Comparison of ENCODE assay signal across 10 cellular contexts in genomic region chr13:80337706-80338105, GRCh38. TPM values are rescaled to one million over a fixed set of nuclear protein-coding genes. Genes with fewer than 3 reads are reported as not detected.
DNase-seq lines count a peak whose midpoint lies in the region; ATAC-seq, FAIRE-seq and TF ChIP-seq lines count a peak whose summit lies in the region.
"Had no signal": no experiment of that assay in that cellular context is flagged by ENCODE, and none has a peak within 500 bp of the region (broad histone marks: within the 10 kb centered on the region; RNA-seq: fewer than 3 reads in every experiment).

No MANE protein-coding gene starts in this region.

- H3K4me1 ChIP-seq in heart right ventricle (peaks cover 0 to 47% (median 42%) of the 10 kb centered on the region in 9 donors), endothelial cell of umbilical vein (ENCODE audit: control insufficient read depth, extremely low read depth, insufficient read depth, low read length) (peaks cover 40% of the 10 kb centered on the region), mucosa of stomach (ENCODE audit: control insufficient read depth, insufficient read depth, low read length) (peaks cover 13% of the 10 kb centered on the region), aorta (ENCODE audit: control insufficient read depth in 1 of 2, insufficient read depth in 2 of 2, low read length in 2 of 2) (no peaks in the 10 kb centered on the region)

- H3K36me3 ChIP-seq in heart right ventricle (peaks cover 0 to 50% (median 7%) of the 10 kb centered on the region in 9 donors), endothelial cell of umbilical vein (ENCODE audit: control insufficient read depth in 2 of 2, extremely low read depth in 1 of 2, insufficient read depth in 2 of 2, low read length in 2 of 2) (peaks cover 6 to 9% of the 10 kb centered on the region in 2 experiments), mucosa of stomach (ENCODE audit: control insufficient read depth, insufficient read depth, low read length) (peaks cover 7% of the 10 kb centered on the region), aorta (ENCODE audit: control insufficient read depth in 1 of 2, insufficient read depth in 2 of 2, low read length in 1 of 2) (no peaks in the 10 kb centered on the region)

- peaks cover 70% of the 10 kb centered on the region for H3K79me2 ChIP-seq in endothelial cell of umbilical vein (ENCODE audit: control insufficient read depth, insufficient read depth, low read length)

- H3K9me1 ChIP-seq in endothelial cell of umbilical vein (replicated peaks; ENCODE audit: control insufficient read depth, extremely low read depth, insufficient read depth, low read length), result no peaks in the 10 kb centered on the region

- H3K27ac Mint-ChIP-seq in glutamatergic neuron (ENCODE audit: unreplicated experiment), result no peak overlapping the region

- dilution Hi-C loops in endothelial cell of umbilical vein (cut with MboI; ENCODE audit: extremely low pct_ligation_motif_present, low sequenced_read_pairs), result loop anchor here (25.0 kb wide), 1 partner anchor 300 kb away; no protein-coding TSS in a partner anchor

- no peak for TF ChIP-seq CTCF in heart right ventricle (IDR thresholded peaks at IDR 0.05)
- TF ChIP-seq CTCF in endothelial cell of umbilical vein (IDR thresholded peaks at IDR 0.05; ENCODE audit: extremely low read depth in 1 of 2, insufficient read depth in 1 of 2, low read depth in 1 of 2, low read length in 2 of 2), result no peak
- TF ChIP-seq CTCF in glutamatergic neuron (IDR thresholded peaks at IDR 0.05; ENCODE audit: partially characterized antibody, unreplicated experiment), result no peak

- CTCF ChIA-PET in endothelial cell of umbilical vein (lab: Charles Lee), result interaction anchor here (0.7 to 1.4 kb wide), 2 partner anchors 659 to 680 kb away, joined by 3 read pairs; no protein-coding TSS in a partner anchor

- DNase-seq in heart right ventricle, result no peak
- no peak for DNase-seq in cardiac septum (ENCODE audit: low spot score)
- DNase-seq in endothelial cell of umbilical vein (ENCODE audit: low read depth, low spot score), result peak; percentile 9
- DNase-seq in aorta, result no peak
- no peak for DNase-seq in globus pallidus (ENCODE audit: low spot score)
- no peak for DNase-seq in glutamatergic neuron
- no peak for DNase-seq in NCI-H2029 treated with DMSO at 0.1 percent for 48 hours (lab: John Stamatoyannopoulos, UW)
- DNase-seq: NCI-H1105 treated with DMSO at 0.1 percent for 48 hours had no signal

- peak overlapping the region; percentile 95 for H3K4me2 ChIP-seq in endothelial cell of umbilical vein (ENCODE audit: insufficient read depth, low read length)

- H3K4me3 ChIP-seq in heart right ventricle (peak overlapping the region; percentile 76 to 100 (median 86)), endothelial cell of umbilical vein (replicated peaks in 1 of 3; ENCODE audit: insufficient read depth in 1 of 3, low read depth in 1 of 3, low read length in 3 of 3) (peak overlapping the region; percentile 75 to 98 (median 98)), mucosa of stomach (ENCODE audit: low read length) (no peak overlapping the region), aorta (ENCODE audit: low read length in 2 of 2) (peak overlapping the region; percentile 46 to 86)

- FAIRE-seq in endothelial cell of umbilical vein (lab: Jason Lieb, UNC), result peak; percentile 35

- H3K9ac ChIP-seq in endothelial cell of umbilical vein (replicated peaks; ENCODE audit: extremely low read depth, insufficient read depth, low read length), result peak overlapping the region; percentile 100
- H3K9ac ChIP-seq in mucosa of stomach (ENCODE audit: low read length), result peak overlapping the region; percentile 97

- WGBS in heart right ventricle, 2 donors, result 23 to 27% methylated on average over 6 of the region's 6 CpGs
- WGBS in aorta, 2 donors, result 19 to 24% methylated on average over 6 of the region's 6 CpGs

- peaks cover 15% of the 10 kb centered on the region for H3K4me1 Mint-ChIP-seq in glutamatergic neuron (ENCODE audit: low read depth, unreplicated experiment)

- no peak for TF ChIP-seq POLR2A in endothelial cell of umbilical vein (IDR thresholded peaks at IDR 0.05; ENCODE audit: low read depth, low read length)

- H3K9me3 ChIP-seq in heart right ventricle, result no peaks in the 10 kb centered on the region
- H3K9me3 ChIP-seq in endothelial cell of umbilical vein (replicated peaks; ENCODE audit: control insufficient read depth, insufficient read depth, low read length), result no peaks in the 10 kb centered on the region
- H3K9me3 ChIP-seq in mucosa of stomach (ENCODE audit: control insufficient read depth, low read length), result no peaks in the 10 kb centered on the region
- no peaks in the 10 kb centered on the region for H3K9me3 ChIP-seq in aorta (ENCODE audit: control insufficient read depth, low read length)

- H3K36me3 Mint-ChIP-seq in glutamatergic neuron (ENCODE audit: unreplicated experiment), result no peaks in the 10 kb centered on the region

- POLR2A ChIA-PET in endothelial cell of umbilical vein (lab: Charles Lee), result interaction anchor here (1.0 kb wide), 1 partner anchor 401 kb away, joined by 3 read pairs; no protein-coding TSS in a partner anchor

- H3K27ac ChIP-seq in heart right ventricle, result peak overlapping the region; percentile 13 to 99 (median 98)
- peak overlapping the region; percentile 97 for H3K27ac ChIP-seq in endothelial cell of umbilical vein (ENCODE audit: insufficient read depth, low read depth, low read length)
- no peak overlapping the region for H3K27ac ChIP-seq in aorta (ENCODE audit: low read depth in 1 of 2, low read length in 2 of 2)

- intact Hi-C loops in heart right ventricle (cut with DNase I), result loop anchor here in 7 of 10 donors (2.0 to 10.0 kb wide), 12 partner anchors 100 to 675 kb away; no protein-coding TSS in a partner anchor
- intact Hi-C loops in cardiac septum (cut with DNase I), result loop anchor here (1.0 to 2.0 kb wide), 3 partner anchors 203 to 555 kb away; no protein-coding TSS in a partner anchor
- intact Hi-C loops in endothelial cell of umbilical vein (cut with micrococcal nuclease), result loop anchor here (1.0 kb wide), 1 partner anchor 307 kb away; no protein-coding TSS in a partner anchor
- intact Hi-C loops in aorta (cut with DNase I), result loop anchor here (5.0 to 10.0 kb wide), 3 partner anchors 205 to 403 kb away; no protein-coding TSS in a partner anchor

- BruUV-seq in endothelial cell of umbilical vein (replicated peaks; lab: Mats Ljungman, UMichigan), result no TSS peak

- H3K27me3 ChIP-seq in heart right ventricle (no peaks in the 10 kb centered on the region), endothelial cell of umbilical vein (ENCODE audit: control insufficient read depth in 2 of 2, insufficient read depth in 2 of 2, low read length in 2 of 2) (no peaks in the 10 kb centered on the region), mucosa of stomach (ENCODE audit: control insufficient read depth, insufficient read depth, low read length) (no peaks in the 10 kb centered on the region), aorta (ENCODE audit: control insufficient read depth in 1 of 2, insufficient read depth in 2 of 2, low read length in 1 of 2) (no peaks in the 10 kb centered on the region)

- peaks cover 3% of the 10 kb centered on the region for H3K9me3 Mint-ChIP-seq in glutamatergic neuron (ENCODE audit: unreplicated experiment)

- ATAC-seq in heart right ventricle, result no peak
- no peak for ATAC-seq in aorta (ENCODE audit: low FRiP score)

- peaks cover 7% of the 10 kb centered on the region for H4K20me1 ChIP-seq in endothelial cell of umbilical vein (replicated peaks; ENCODE audit: control insufficient read depth, extremely low read depth, insufficient read depth, low read length)

- no peak overlapping the region for H2AFZ ChIP-seq in endothelial cell of umbilical vein (ENCODE audit: low read depth, low read length)

- peaks cover 6% of the 10 kb centered on the region for H3K27me3 Mint-ChIP-seq in glutamatergic neuron (ENCODE audit: unreplicated experiment)

- no peak overlapping the region for H3K4me3 Mint-ChIP-seq in glutamatergic neuron (ENCODE audit: unreplicated experiment)

TF ChIP-seq in endothelial cell of umbilical vein, 7 proteins besides CTCF, POLR2A, EP300 and RAD21:
- TF ChIP-seq JUN (IDR thresholded peaks at IDR 0.05; ENCODE audit: borderline replicate concordance, insufficient read depth, insufficient read length, low read depth) (no peak), MYC (IDR thresholded peaks at IDR 0.05; ENCODE audit: low read depth, low read length) (no peak), MAX (IDR thresholded peaks at IDR 0.05; ENCODE audit: insufficient read depth, insufficient read length) (no peak), FOS (IDR thresholded peaks at IDR 0.05; ENCODE audit: borderline replicate concordance, insufficient read depth, low read length) (no peak), POLR2AphosphoS5 (IDR thresholded peaks at IDR 0.05; ENCODE audit: insufficient read depth, low read depth, low read length) (no peak), GATA2 (IDR thresholded peaks at IDR 0.05; ENCODE audit: insufficient read depth, insufficient read length, low read depth, low read length) (no peak), EZH2 (IDR thresholded peaks at IDR 0.05; ENCODE audit: borderline replicate concordance, low read depth, low read length, severe bottlenecking) (no peak)

RNA-seq across cellular contexts. Expression of gene SPRY2, which starts 3.2 kb away (rescaled TPM):
- total RNA-seq in heart right ventricle (10 to 100 TPM; 24.3 to 40.9 (median 34.5) TPM), cardiac septum (32.8 TPM), endothelial cell of umbilical vein (26.2 and 27.9 TPM in 2 replicates), aorta (10 to 100 TPM; 45.2 to 48.9 TPM), glutamatergic neuron (ENCODE audit: unreplicated experiment) (29.3 TPM)
- polyA plus RNA-seq in heart right ventricle (10 to 100 TPM; 26.5 to 31.1 TPM), endothelial cell of umbilical vein (52.3 and 65.0 TPM in 2 replicates), aorta (10 to 100 TPM; 20.0 to 39.2 TPM)
- polyA plus RNA-seq in endothelial cell of umbilical vein (2011; cell fraction: cytosol; rRNA removed), result 49.4 and 58.1 TPM in 2 replicates
- 48.5 and 49.4 TPM in 2 replicates for polyA plus RNA-seq in endothelial cell of umbilical vein (2011; cell fraction: nucleus; rRNA removed)
- 20.2 and 27.1 TPM in 2 replicates for polyA plus RNA-seq in endothelial cell of umbilical vein (2012)
- 61.5 and 68.5 TPM in 2 replicates for polyA minus RNA-seq in endothelial cell of umbilical vein
- 2.9 TPM for polyA minus RNA-seq in endothelial cell of umbilical vein (2011; cell fraction: cytosol; rRNA and poly(A)+ RNA removed)
- polyA minus RNA-seq in endothelial cell of umbilical vein (2011; cell fraction: nucleus; rRNA and poly(A)+ RNA removed), result 34.4 and 35.8 TPM in 2 replicates
- total RNA-seq: T-helper 2 cell treated with Interferon-gamma antibody and Interleukin-4, amounts not matched to agents 100 ng/mL and 5 ng/mL, for 36 hours had no signal

Comparison
In these comparisons a context has a peak if more than half of its experiments do, and no peak if none do; other contexts are left out.
1. H3K27ac ChIP-seq: peak in heart right ventricle (10 of 10) and endothelial cell of umbilical vein (single experiment); none in aorta (0 of 2).